ENCODE assay signal across 1 cellular context in genomic region chr14:99545574-99545973, GRCh38.
TF ChIP-seq lines count a peak whose summit lies in the region.

No MANE protein-coding gene starts in this region.

TF ChIP-seq in K562, 482 proteins besides CTCF, POLR2A, EP300 and RAD21 (continued from another document):
- TF ChIP-seq SRSF9 (IDR thresholded peaks at IDR 0.05; ENCODE audit: borderline replicate concordance, low read depth, low read length) (no peak), ILF3 (IDR thresholded peaks at IDR 0.05; ENCODE audit: borderline replicate concordance) (no peak), ATF1 (CRISPR knock-in tag; IDR thresholded peaks at IDR 0.05) (no peak), ATF1 (tag; IDR thresholded peaks at IDR 0.05) (no peak), SP2 (IDR thresholded peaks at IDR 0.05; ENCODE audit: extremely low read depth, low read depth, low read length, poor library complexity, severe bottlenecking) (no peak), GATA2 (CRISPR knock-in tag; IDR thresholded peaks at IDR 0.05) (no peak), ZNF384 (IDR thresholded peaks at IDR 0.05; ENCODE audit: low read depth, low read length) (no peak), NFE2L1 (tag; IDR thresholded peaks at IDR 0.05; ENCODE audit: borderline replicate concordance, low read depth) (no peak), BRD4 (IDR thresholded peaks at IDR 0.05) (no peak), CEBPG (CRISPR knock-in tag; IDR thresholded peaks at IDR 0.05) (no peak), CEBPG (tag; conservative IDR thresholded peaks at IDR 0.05 in 1 of 2, IDR thresholded peaks at IDR 0.05 in 1 of 2) (no peak), ZNF639 (CRISPR knock-in tag; conservative IDR thresholded peaks at IDR 0.05 in 1 of 2, IDR thresholded peaks at IDR 0.05 in 1 of 2) (no peak), ZNF23 (CRISPR knock-in tag; IDR thresholded peaks at IDR 0.05) (no peak), DDX20 (tag; IDR thresholded peaks at IDR 0.05; ENCODE audit: low read depth) (no peak), DMBX1 (CRISPR knock-in tag; IDR thresholded peaks at IDR 0.05; ENCODE audit: borderline replicate concordance) (no peak), HNRNPK (IDR thresholded peaks at IDR 0.05; ENCODE audit: low read depth, low read length, poor library complexity, severe bottlenecking) (no peak)
